In genomic region chr12:48003226-48004038, GRCh38 we compare ENCODE assay signal across 9 cellular contexts. TPM values are rescaled to one million over a fixed set of nuclear protein-coding genes. Genes with fewer than 3 reads are reported as not detected.
DNase-seq lines count a peak whose midpoint lies in the region; ATAC-seq and TF ChIP-seq lines count a peak whose summit lies in the region.
"Had no signal": no experiment of that assay in that cellular context is flagged by ENCODE, and none has a peak within 500 bp of the region (broad histone marks: within the 10 kb centered on the region; RNA-seq: fewer than 3 reads in every experiment).

No MANE protein-coding gene starts in this region.

- intact Hi-C loops in esophagus muscularis mucosa (cut with DNase I) = no loop called here

- H3K27me3 ChIP-seq in SJCRH30 (no peaks in the 10 kb centered on the region), esophagus muscularis mucosa (peaks cover 14 to 91% (median 40%) of the 10 kb centered on the region in 4 donors), skeletal muscle tissue (ENCODE audit: control insufficient read depth in 3 of 3, insufficient read depth in 3 of 3, low read length in 3 of 3) (peaks cover 45 to 77% (median 63%) of the 10 kb centered on the region in 3 donors)

- no peak for ATAC-seq in HG03457 (IDR thresholded peaks at IDR 0.05; ENCODE audit: unreplicated experiment)

- H3K27ac ChIP-seq in SJCRH30 (peak overlapping the region; percentile 34), esophagus muscularis mucosa (replicated peaks in 1 of 4) (no peak overlapping the region), skeletal muscle tissue (ENCODE audit: low read depth, low read length) (no peak overlapping the region)

- H3K4me3 ChIP-seq in SJCRH30 (peak overlapping the region; percentile 61), esophagus muscularis mucosa (peak overlapping the region; percentile 44 to 62 (median 52)), skeletal muscle tissue (ENCODE audit: low read length in 3 of 3) (peak overlapping the region; percentile 56 to 69 (median 60))

- H3K36me3 ChIP-seq in SJCRH30 (no peaks in the 10 kb centered on the region), esophagus muscularis mucosa (no peaks in the 10 kb centered on the region), skeletal muscle tissue (ENCODE audit: control insufficient read depth in 3 of 3, insufficient read depth in 3 of 3, low read length in 3 of 3) (no peaks in the 10 kb centered on the region)

- WGBS in esophagus muscularis mucosa = 9% methylated on average over 38 of the region's 38 CpGs

- DNase-seq in NCI-H1417 (lab: John Stamatoyannopoulos, UW) (peak in 2 of 3 experiments; percentile 64 to 82), NCI-H1417 treated with DMSO at 0.1 percent for 48 hours (lab: John Stamatoyannopoulos, UW) (no peak), SJCRH30 (peak; percentile 58 to 66), esophagus muscularis mucosa (ENCODE audit: extremely low spot score) (no peak), globus pallidus (ENCODE audit: low spot score) (no peak), NCI-H2196 (lab: John Stamatoyannopoulos, UW; ENCODE audit: unreplicated experiment) (no peak)

- TF ChIP-seq EP300 in esophagus muscularis mucosa (IDR thresholded peaks at IDR 0.05) = no peak

- TF ChIP-seq CTCF in esophagus muscularis mucosa (IDR thresholded peaks at IDR 0.05) = no peak

- no peaks in the 10 kb centered on the region for H3K9me3 ChIP-seq in SJCRH30 (replicated peaks)
- no peaks in the 10 kb centered on the region for H3K9me3 ChIP-seq in esophagus muscularis mucosa
- no peaks in the 10 kb centered on the region for H3K9me3 ChIP-seq in skeletal muscle tissue (ENCODE audit: control insufficient read depth in 3 of 3, low read length in 3 of 3)

- no peaks in the 10 kb centered on the region for H3K4me1 ChIP-seq in SJCRH30
- H3K4me1 ChIP-seq in esophagus muscularis mucosa = peaks cover 37 to 50% (median 46%) of the 10 kb centered on the region in 4 donors
- peaks cover 37 to 49% (median 45%) of the 10 kb centered on the region in 3 donors for H3K4me1 ChIP-seq in skeletal muscle tissue (ENCODE audit: control insufficient read depth in 3 of 3, insufficient read depth in 3 of 3, low read length in 3 of 3)

- H3K9ac ChIP-seq in skeletal muscle tissue (ENCODE audit: low read depth in 1 of 3, low read length in 3 of 3) = no peak overlapping the region

- TF ChIP-seq POLR2A in esophagus muscularis mucosa (IDR thresholded peaks at IDR 0.05; ENCODE audit: low read depth) = no peak

RNA-seq across cellular contexts. Expression of gene COL2A1, which starts 0.8 kb away (rescaled TPM):
- 200 and 211 TPM in 2 replicates for total RNA-seq in SJCRH30 (2014; rRNA removed; shearing (Covaris generic))
- not detected for total RNA-seq in esophagus muscularis mucosa
- 88.2 TPM for total RNA-seq in skeletal muscle tissue
- total RNA-seq: lung microvascular endothelial cell had no signal

RNA-seq across cellular contexts. Expression of gene TMEM106C, which starts 40.0 kb away (rescaled TPM):
- total RNA-seq in SJCRH30 (2014; rRNA removed; shearing (Covaris generic)) = 126 and 145 TPM in 2 replicates
- total RNA-seq in esophagus muscularis mucosa = 10 to 100 TPM; 68.6 to 98.8 (median 72.0) TPM
- total RNA-seq in skeletal muscle tissue = 43.3 TPM

Comparison
In these comparisons a context has a peak if more than half of its experiments do, and no peak if none do; other contexts are left out.
1. DNase-seq: peak in NCI-H1417 (2 of 3) and SJCRH30 (2 of 2); none in NCI-H1417 treated with DMSO at 0.1 percent for 48 hours (single experiment), esophagus muscularis mucosa (single experiment), globus pallidus (single experiment) and NCI-H2196 (single experiment).
2. RNA of gene COL2A1, which starts 0.8 kb away (total RNA-seq): 200 to 211 TPM in SJCRH30 and 88.2 TPM in skeletal muscle tissue (single experiment); not detected in esophagus muscularis mucosa; every median in the first group is over 10 times any median in the second.
3. Peak in every context shown above with its lines, with median percentiles within 50 percentile points of each other: H3K4me3 ChIP-seq.